ENCODE assay signal across 8 cellular contexts in genomic region chr14:102086346-102086971, GRCh38. TPM values are rescaled to one million over a fixed set of nuclear protein-coding genes. Genes with fewer than 3 reads are reported as not detected.
DNase-seq lines count a peak whose midpoint lies in the region; ATAC-seq, FAIRE-seq and TF ChIP-seq lines count a peak whose summit lies in the region.

No MANE protein-coding gene starts in this region.

- no peaks in the 10 kb centered on the region for H3K9me1 ChIP-seq in keratinocyte (ENCODE audit: control insufficient read depth, extremely low read depth, insufficient read depth, low read length)

- H2AFZ ChIP-seq in keratinocyte (ENCODE audit: control insufficient read depth, low read length), result no peak overlapping the region

- H3K27ac ChIP-seq in breast epithelium (peak overlapping the region; percentile 100), keratinocyte (ENCODE audit: control insufficient read depth, insufficient read depth, low read length) (peak overlapping the region; percentile 61)

- H3K4me1 ChIP-seq in BE2C (peaks cover 8% of the 10 kb centered on the region; the same call in 1 of the 2 replicates), breast epithelium (peaks cover 20 to 26% of the 10 kb centered on the region in 2 donors), keratinocyte (ENCODE audit: control insufficient read depth, extremely low read depth, insufficient read depth, low read length) (peaks cover 39% of the 10 kb centered on the region)

- peaks cover 13% of the 10 kb centered on the region for H4K20me1 ChIP-seq in keratinocyte (ENCODE audit: control insufficient read depth, extremely low read depth, insufficient read depth, low read length)

- H3K27me3 ChIP-seq in BE2C, result no peaks in the 10 kb centered on the region
- no peaks in the 10 kb centered on the region for H3K27me3 ChIP-seq in breast epithelium
- H3K27me3 ChIP-seq in keratinocyte (ENCODE audit: control insufficient read depth, extremely low read depth, insufficient read depth, low read length), result no peaks in the 10 kb centered on the region

- peak overlapping the region; percentile 94 for H3K4me3 Mint-ChIP-seq in T-helper 17 cell

- TF ChIP-seq POLR2A in breast epithelium (IDR thresholded peaks at IDR 0.05), result no peak

- peaks cover 62% of the 10 kb centered on the region for H3K4me1 Mint-ChIP-seq in T-helper 17 cell

- H3K9me3 ChIP-seq in BE2C (no peaks in the 10 kb centered on the region), T-helper 17 cell (ENCODE audit: control insufficient read depth, low read length, poor library complexity, severe bottlenecking) (no peaks in the 10 kb centered on the region), breast epithelium (no peaks in the 10 kb centered on the region), keratinocyte (ENCODE audit: control insufficient read depth, low read depth, low read length) (no peaks in the 10 kb centered on the region)

- peak overlapping the region; percentile 82 for H3K9ac ChIP-seq in keratinocyte (ENCODE audit: control insufficient read depth, extremely low read depth, insufficient read depth, low read length)

- ATAC-seq in GM19328 (IDR thresholded peaks at IDR 0.05; ENCODE audit: unreplicated experiment) (peak; percentile 17), HG03521 (IDR thresholded peaks at IDR 0.05; ENCODE audit: unreplicated experiment) (peak; percentile 25), T-helper 17 cell (peak; percentile 66), HG03378 (IDR thresholded peaks at IDR 0.05; ENCODE audit: unreplicated experiment) (no peak)

- H3K27me3 Mint-ChIP-seq in T-helper 17 cell, result no peaks in the 10 kb centered on the region

- peak overlapping the region; percentile 93 for H3K4me2 ChIP-seq in keratinocyte (ENCODE audit: control insufficient read depth, extremely low read depth, insufficient read depth, low read depth, low read length)

- H3K36me3 ChIP-seq in BE2C, result peaks cover 48% of the 10 kb centered on the region
- no peaks in the 10 kb centered on the region for H3K36me3 ChIP-seq in breast epithelium
- H3K36me3 ChIP-seq in keratinocyte (ENCODE audit: control insufficient read depth in 2 of 2, extremely low read depth in 1 of 2, insufficient read depth in 2 of 2, low read length in 2 of 2), result peaks cover 23 to 24% of the 10 kb centered on the region in 2 experiments

- no peak for TF ChIP-seq CTCF in BE2C (IDR thresholded peaks at IDR 0.05; ENCODE audit: low read depth, low read length)
- no peak for TF ChIP-seq CTCF in breast epithelium (IDR thresholded peaks at IDR 0.05)
- TF ChIP-seq CTCF in keratinocyte (optimal IDR thresholded peaks at IDR 0.05 in 1 of 3, IDR thresholded peaks at IDR 0.05 in 1 of 3, conservative IDR thresholded peaks at IDR 0.05 in 1 of 3; ENCODE audit: extremely low read depth in 1 of 3, insufficient read depth in 2 of 3, low read length in 3 of 3), result no peak

- peak overlapping the region; percentile 93 for H3K27ac Mint-ChIP-seq in T-helper 17 cell

- H3K36me3 Mint-ChIP-seq in T-helper 17 cell (ENCODE audit: low read depth), result peaks cover 15% of the 10 kb centered on the region

- dilution Hi-C loops in keratinocyte (cut with MboI; ENCODE audit: extremely low pct_ligation_motif_present, low sequenced_read_pairs), result no loop called here

- intact Hi-C loops in breast epithelium (cut with DNase I; ENCODE audit: low total_unique reads), result loop anchor here (5.0 kb wide), 1 partner anchor 124 kb away; the partner anchor contains the start of gene DYNC1H1

- peaks cover 41% of the 10 kb centered on the region for H3K79me2 ChIP-seq in keratinocyte (ENCODE audit: control insufficient read depth, insufficient read depth, low read length)

- FAIRE-seq in keratinocyte (lab: Jason Lieb, UNC), result no peak

- DNase-seq in BE2C, result peak; percentile 42
- DNase-seq in T-helper 17 cell, result peak; percentile 64 to 67 (median 64)
- no peak for DNase-seq in breast epithelium (ENCODE audit: low spot score in 2 of 2)
- DNase-seq in keratinocyte (ENCODE audit: low read depth, low spot score), result no peak
- DNase-seq in stimulated activated CD4-positive, alpha-beta T cell treated with anti-CD3 and anti-CD28 coated beads, Interleukin-1b, Interleukin-23, amount 100 ng/mL, for 24 hours (ENCODE audit: low read depth in 4 of 4, low spot score in 1 of 4), result peak in 3 of 4 experiments; percentile 22 to 33 (median 28)

- H3K4me3 ChIP-seq in BE2C (ENCODE audit: low read depth, low read length) (peak overlapping the region; percentile 92), breast epithelium (peak overlapping the region; percentile 83 to 100 (median 88)), keratinocyte (ENCODE audit: control insufficient read depth in 2 of 3, extremely low read depth in 1 of 3, insufficient read depth in 2 of 3, low read depth in 1 of 3, low read length in 3 of 3) (peak overlapping the region; percentile 74 to 87 (median 79))

RNA-seq across cellular contexts. Expression of gene HSP90AA1, which starts 0.4 kb away (rescaled TPM):
- polyA plus RNA-seq in BE2C (2012; ENCODE audit: insufficient read depth, insufficient read length, low read depth), result 448 TPM
- total RNA-seq in T-helper 17 cell, result 100 to 1,000 TPM; 514 to 570 TPM
- 100 to 1,000 TPM; 467 to 860 (median 474) TPM for total RNA-seq in breast epithelium
- polyA plus RNA-seq in keratinocyte, result 436 to 952 TPM (median 898 TPM) in 3 replicates
- 5,549 TPM for polyA plus RNA-seq in keratinocyte (2011; ENCODE audit: low read depth)
- polyA plus RNA-seq in keratinocyte (2011; cell fraction: cytosol; rRNA removed), result 387 and 706 TPM in 2 replicates
- polyA plus RNA-seq in keratinocyte (2011; cell fraction: nucleus; rRNA removed), result 414 and 646 TPM in 2 replicates
- 1,032 and 1,140 TPM in 2 replicates for polyA plus RNA-seq in keratinocyte (2012; ENCODE audit: low replicate concordance)
- 141 to 874 TPM (median 371 TPM) in 3 replicates for polyA minus RNA-seq in keratinocyte
- polyA minus RNA-seq in keratinocyte (2011; cell fraction: cytosol; rRNA and poly(A)+ RNA removed), result 889 TPM
- 192 and 292 TPM in 2 replicates for polyA minus RNA-seq in keratinocyte (2011; cell fraction: nucleus; rRNA and poly(A)+ RNA removed)

RNA-seq across cellular contexts. Expression of gene WDR20, which starts 53.2 kb away (rescaled TPM):
- 37.3 TPM for polyA plus RNA-seq in BE2C (2012; ENCODE audit: insufficient read depth, insufficient read length, low read depth)
- total RNA-seq in T-helper 17 cell (10 to 100 TPM; 45.1 to 50.7 TPM), breast epithelium (10 to 100 TPM; 19.5 to 42.0 (median 24.6) TPM)
- polyA plus RNA-seq in keratinocyte, result 18.9 to 24.5 TPM (median 22.1 TPM) in 3 replicates
- 10.7 TPM for polyA plus RNA-seq in keratinocyte (2011; ENCODE audit: low read depth)
- 12.4 and 17.2 TPM in 2 replicates for polyA plus RNA-seq in keratinocyte (2011; cell fraction: cytosol; rRNA removed)
- 30.0 and 30.9 TPM in 2 replicates for polyA plus RNA-seq in keratinocyte (2011; cell fraction: nucleus; rRNA removed)
- polyA plus RNA-seq in keratinocyte (2012; ENCODE audit: low replicate concordance), result 16.5 and 19.0 TPM in 2 replicates
- 20.1 to 30.0 TPM (median 26.9 TPM) in 3 replicates for polyA minus RNA-seq in keratinocyte
- polyA minus RNA-seq in keratinocyte (2011; cell fraction: cytosol; rRNA and poly(A)+ RNA removed), result 19.6 TPM
- 19.0 and 31.1 TPM in 2 replicates for polyA minus RNA-seq in keratinocyte (2011; cell fraction: nucleus; rRNA and poly(A)+ RNA removed)

Comparison
In these comparisons a context has a peak if more than half of its experiments do, and no peak if none do; other contexts are left out.
1. DNase-seq: peak in BE2C (single experiment), T-helper 17 cell (3 of 3) and stimulated activated CD4-positive, alpha-beta T cell treated with anti-CD3 and anti-CD28 coated beads, Interleukin-1b, Interleukin-23, amount 100 ng/mL, for 24 hours (3 of 4); none in breast epithelium (0 of 2) and keratinocyte (single experiment).
2. Peak in every context shown above with its lines, with median percentiles within 50 percentile points of each other: H3K4me3 ChIP-seq.